ENCODE assay signal across 8 cellular contexts in the genomic region with DNA sequence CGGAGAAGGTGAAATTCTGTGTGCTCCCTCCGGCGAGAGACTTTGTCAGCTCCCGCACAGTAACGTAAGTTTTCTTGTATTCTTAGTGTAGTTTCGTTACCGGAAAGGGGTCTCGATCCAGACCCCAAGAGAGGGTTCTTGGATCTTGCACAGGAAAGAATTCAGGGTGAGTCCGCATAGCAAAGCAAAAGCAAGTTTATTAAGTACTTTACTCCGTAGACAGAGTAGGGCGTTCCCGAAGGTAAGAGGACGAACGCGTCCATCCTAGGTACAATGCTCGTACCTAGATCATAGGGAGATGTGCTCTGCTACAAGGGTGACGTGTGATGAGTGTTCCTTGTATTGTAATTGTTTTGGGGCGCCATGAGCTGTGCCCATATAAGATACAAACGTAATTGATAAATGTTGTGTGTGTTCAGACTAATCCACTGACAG. TPM values are rescaled to one million over a fixed set of nuclear protein-coding genes. Genes with fewer than 3 reads are reported as not detected.
DNase-seq lines count a peak whose midpoint lies in the region; ATAC-seq and TF ChIP-seq lines count a peak whose summit lies in the region.

No MANE protein-coding gene starts in this region.

- H3K27ac ChIP-seq in thyroid gland: peak overlapping the region; percentile 61 to 95 (median 94)

- CTCF ChIA-PET in BJ (lab: Yijun Ruan, JAX): interaction anchor here (2.0 to 3.6 kb wide), 2 partner anchors 9 to 55 kb away, joined by 9 to 15 read pairs; no protein-coding TSS in a partner anchor

- DNase-seq in BJ (ENCODE audit: low read depth) (no peak), kidney epithelial cell (ENCODE audit: low read depth) (no peak), thyroid gland (peak in 1 of 2 donors; percentile 13), hepatic stellate cell (ENCODE audit: low spot score) (no peak)
- DNase-seq in activated naive CD8-positive, alpha-beta T cell treated with anti-CD3 and anti-CD28 coated beads, Interleukin-2, amount 50 U/mL, for 24 hours: peak; percentile 4

- H3K27me3 Mint-ChIP-seq in activated naive CD8-positive, alpha-beta T cell treated with anti-CD3 and anti-CD28 coated beads, Interleukin-2, amount 50 U/mL, for 24 hours: no peaks in the 10 kb centered on the region

- H3K4me3 ChIP-seq in BJ (ENCODE audit: low read depth, low read length) (peak overlapping the region; percentile 74), kidney epithelial cell (ENCODE audit: low read depth, low read length) (peak overlapping the region; percentile 88), thyroid gland (replicated peaks in 1 of 3) (peak overlapping the region; percentile 60 to 93 (median 80))

- peaks cover 39% of the 10 kb centered on the region for H3K36me3 Mint-ChIP-seq in activated naive CD8-positive, alpha-beta T cell treated with anti-CD3 and anti-CD28 coated beads, Interleukin-2, amount 50 U/mL, for 24 hours (ENCODE audit: low read depth)

- peaks cover 2% of the 10 kb centered on the region for H3K36me3 ChIP-seq in BJ (ENCODE audit: control insufficient read depth, insufficient read depth, low read length)
- peaks cover 3% of the 10 kb centered on the region for H3K36me3 ChIP-seq in kidney epithelial cell (ENCODE audit: control insufficient read depth, insufficient read depth, low read length)
- H3K36me3 ChIP-seq in thyroid gland: no peaks in the 10 kb centered on the region

- TF ChIP-seq CTCF in BJ (IDR thresholded peaks at IDR 0.05; ENCODE audit: insufficient read depth, low read depth, low read length) (no peak), kidney epithelial cell (IDR thresholded peaks at IDR 0.05; ENCODE audit: insufficient read depth, low read length, poor library complexity, severe bottlenecking) (no peak), thyroid gland (IDR thresholded peaks at IDR 0.05) (no peak)

- H3K4me3 Mint-ChIP-seq in activated naive CD8-positive, alpha-beta T cell treated with anti-CD3 and anti-CD28 coated beads, Interleukin-2, amount 50 U/mL, for 24 hours: peak overlapping the region; percentile 99

- H3K27me3 ChIP-seq in BJ (ENCODE audit: control insufficient read depth, insufficient read depth, low read length) (no peaks in the 10 kb centered on the region), kidney epithelial cell (ENCODE audit: control insufficient read depth, insufficient read depth, low read length) (no peaks in the 10 kb centered on the region), thyroid gland (no peaks in the 10 kb centered on the region)

- peaks cover 31 to 32% of the 10 kb centered on the region in 2 donors for H3K4me1 ChIP-seq in thyroid gland

- H3K4me1 Mint-ChIP-seq in activated naive CD8-positive, alpha-beta T cell treated with anti-CD3 and anti-CD28 coated beads, Interleukin-2, amount 50 U/mL, for 24 hours: peaks cover 43% of the 10 kb centered on the region

- no peak for TF ChIP-seq POLR2A in thyroid gland (IDR thresholded peaks at IDR 0.05)

- POLR2A ChIA-PET in BJ (lab: Charles Lee): interaction anchor here (0.7 to 0.8 kb wide), 2 partner anchors 17 to 55 kb away, joined by 5 read pairs; no protein-coding TSS in a partner anchor

- intact Hi-C loops in thyroid gland (cut with DNase I): no loop called here

- WGBS in thyroid gland, 2 donors: 1 to 2% methylated on average over 19 of the region's 19 CpGs

- peak overlapping the region; percentile 99 for H3K27ac Mint-ChIP-seq in activated naive CD8-positive, alpha-beta T cell treated with anti-CD3 and anti-CD28 coated beads, Interleukin-2, amount 50 U/mL, for 24 hours

- H3K9me3 ChIP-seq in thyroid gland: no peaks in the 10 kb centered on the region

- ATAC-seq in GM19372 (IDR thresholded peaks at IDR 0.05; ENCODE audit: low read depth, unreplicated experiment): peak; percentile 19
- ATAC-seq in HG03460 (IDR thresholded peaks at IDR 0.05; ENCODE audit: unreplicated experiment): peak; percentile 19
- no peak for ATAC-seq in activated naive CD8-positive, alpha-beta T cell treated with anti-CD3 and anti-CD28 coated beads, Interleukin-2, amount 50 U/mL, for 24 hours
- no peak for ATAC-seq in HG03139 (IDR thresholded peaks at IDR 0.05; ENCODE audit: unreplicated experiment)

- peaks cover 7% of the 10 kb centered on the region for H3K9me3 Mint-ChIP-seq in activated naive CD8-positive, alpha-beta T cell treated with anti-CD3 and anti-CD28 coated beads, Interleukin-2, amount 50 U/mL, for 24 hours

RNA-seq across cellular contexts. Expression of gene IFI27L1, which starts 0.3 kb away (rescaled TPM):
- 16.6 and 18.6 TPM in 2 replicates for polyA plus RNA-seq in BJ (2011; rRNA removed)
- 4.1 and 4.6 TPM in 2 replicates for polyA minus RNA-seq in BJ (2011; rRNA and poly(A)+ RNA removed)
- total RNA-seq in kidney epithelial cell: 21.5 and 24.7 TPM in 2 replicates
- 10 to 100 TPM in 2 of 4 donors, 1 to 10 TPM in 2; 3.4 to 21.3 (median 10.2) TPM for total RNA-seq in thyroid gland

RNA-seq across cellular contexts. Expression of gene DDX24, which starts 0.4 kb away (rescaled TPM):
- 147 and 167 TPM in 2 replicates for polyA plus RNA-seq in BJ (2011; rRNA removed)
- polyA minus RNA-seq in BJ (2011; rRNA and poly(A)+ RNA removed): 57.5 and 92.1 TPM in 2 replicates
- total RNA-seq in kidney epithelial cell: 97.3 and 98.2 TPM in 2 replicates
- 100 to 1,000 TPM; 139 to 209 (median 193) TPM for total RNA-seq in thyroid gland

RNA-seq across cellular contexts. Expression of gene IFI27, which starts 29.1 kb away (rescaled TPM):
- 4.1 and 6.5 TPM in 2 replicates for polyA plus RNA-seq in BJ (2011; rRNA removed)
- polyA minus RNA-seq in BJ (2011; rRNA and poly(A)+ RNA removed): 2.1 and 2.7 TPM in 2 replicates
- total RNA-seq in kidney epithelial cell: under 0.01 and 1.4 TPM in 2 replicates
- 100 to 1,000 TPM in 2 of 4 donors, 10 to 100 TPM in 2; 40.8 to 111 (median 81.3) TPM for total RNA-seq in thyroid gland

RNA-seq across cellular contexts. Expression of gene IFI27L2, which starts 48.0 kb away (rescaled TPM):
- 122 and 201 TPM in 2 replicates for polyA plus RNA-seq in BJ (2011; rRNA removed)
- 27.6 and 37.9 TPM in 2 replicates for polyA minus RNA-seq in BJ (2011; rRNA and poly(A)+ RNA removed)
- total RNA-seq in kidney epithelial cell (81.0 and 155 TPM in 2 replicates), thyroid gland (10 to 100 TPM in 2 of 4 donors, 1 to 10 TPM in 2; 7.8 to 97.8 (median 23.1) TPM)

RNA-seq across cellular contexts. Expression of gene OTUB2, which starts 55.3 kb away (rescaled TPM):
- polyA plus RNA-seq in BJ (2011; rRNA removed): 1.1 and 1.2 TPM in 2 replicates
- 1.6 and 2.3 TPM in 2 replicates for polyA minus RNA-seq in BJ (2011; rRNA and poly(A)+ RNA removed)
- 6.4 and 8.3 TPM in 2 replicates for total RNA-seq in kidney epithelial cell
- 1 to 10 TPM in 1 of 4 donors, under 1 TPM in 2, not detected in 1; 0.45 to 1.2 (median 0.54) TPM for total RNA-seq in thyroid gland

Comparison
In these comparisons a context has a peak if more than half of its experiments do, and no peak if none do; other contexts are left out.
1. ATAC-seq: peak in GM19372 (single experiment) and HG03460 (single experiment); none in activated naive CD8-positive, alpha-beta T cell treated with anti-CD3 and anti-CD28 coated beads, Interleukin-2, amount 50 U/mL, for 24 hours (single experiment) and HG03139 (single experiment).
2. RNA of gene IFI27, which starts 29.1 kb away (total RNA-seq): 40.8 to 111 TPM in thyroid gland; under 0.01 to 1.4 TPM in kidney epithelial cell; every median in the first group is over 10 times any median in the second.
3. Peak in every context shown above with its lines, with median percentiles within 50 percentile points of each other: H3K4me3 ChIP-seq.